Comparison of ENCODE assay signal across 3 cellular contexts in the genomic region with DNA sequence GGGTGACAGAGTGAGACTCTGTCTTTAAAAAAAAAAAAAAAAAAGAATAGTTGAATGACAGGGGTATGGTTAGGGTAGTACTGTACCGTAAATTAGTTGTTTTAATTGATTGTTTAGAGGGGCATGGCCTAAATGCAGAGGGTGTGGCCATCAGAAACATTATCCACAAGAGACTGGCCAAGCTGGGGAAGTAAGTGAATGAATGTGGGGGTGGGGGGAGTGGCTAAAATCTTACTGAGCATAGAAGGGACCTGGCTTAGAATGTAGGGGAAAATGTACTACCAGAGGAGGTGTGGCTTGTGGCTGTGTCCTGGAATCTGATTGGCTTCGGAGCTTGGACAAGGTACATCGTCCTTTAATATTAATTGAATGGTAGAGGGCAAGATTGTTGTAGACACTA.
TF ChIP-seq lines count a peak whose summit lies in the region.

No MANE protein-coding gene starts in this region.

TF ChIP-seq in HEK293, 187 proteins besides CTCF, POLR2A, EP300 and RAD21:
- TF ChIP-seq ZFHX2 (tag by site-specific recombination; conservative IDR thresholded peaks at IDR 0.05) = peak; percentile 22
- no peak for TF ChIP-seq ZSCAN4 (tag by site-specific recombination; IDR thresholded peaks at IDR 0.05)
- peak; percentile 13; the same call in 1 of the 2 replicates for TF ChIP-seq EGR2 (tag by site-specific recombination; IDR thresholded peaks at IDR 0.05; ENCODE audit: low read depth)

TF ChIP-seq in K562, 482 proteins besides CTCF, POLR2A, EP300 and RAD21:
- peak; percentile 85 for TF ChIP-seq EGR1 (conservative IDR thresholded peaks at IDR 0.05)
- TF ChIP-seq ELF2 (CRISPR knock-in tag; IDR thresholded peaks at IDR 0.05) = no peak
TF ChIP-seq in K562: peak in this region for 1.

TF ChIP-seq in GM12891, 5 proteins besides CTCF, POLR2A, EP300 and RAD21:
- TF ChIP-seq POLR2AphosphoS5 (IDR thresholded peaks at IDR 0.05; ENCODE audit: low read depth, low read length) (no peak), TAF1 (IDR thresholded peaks at IDR 0.05; ENCODE audit: low read depth, low read length) (no peak), SPI1 (IDR thresholded peaks at IDR 0.05; ENCODE audit: low read depth, low read length) (no peak), PAX5 (IDR thresholded peaks at IDR 0.05; ENCODE audit: insufficient read depth, low read length, severe bottlenecking) (no peak), POU2F2 (IDR thresholded peaks at IDR 0.05; ENCODE audit: low read depth, low read length) (no peak)
